ENCODE assay signal across 9 cellular contexts in genomic region chr14:106845286-106846087, GRCh38.
DNase-seq lines count a peak whose midpoint lies in the region; ATAC-seq and TF ChIP-seq lines count a peak whose summit lies in the region.
"Had no signal": no experiment of that assay in that cellular context is flagged by ENCODE, and none has a peak within 500 bp of the region (broad histone marks: within the 10 kb centered on the region; RNA-seq: fewer than 3 reads in every experiment).

No MANE protein-coding gene starts in this region.

- peak overlapping the region; percentile 88 for H3K27ac Mint-ChIP-seq in activated T-cell treated with anti-CD3 and anti-CD28 coated beads, Interleukin-2, amount 50 U/mL, for 24 hours

- H3K27ac ChIP-seq in liver (ENCODE audit: low read depth in 1 of 2, low read length in 2 of 2) (peak overlapping the region; percentile 91 to 96), tibial artery (no peak overlapping the region)

- H3K27me3 Mint-ChIP-seq in activated T-cell treated with anti-CD3 and anti-CD28 coated beads, Interleukin-2, amount 50 U/mL, for 24 hours, result no peaks in the 10 kb centered on the region

- H3K4me3 ChIP-seq in liver (ENCODE audit: low read depth in 1 of 3, low read length in 3 of 3) (peak overlapping the region; percentile 41 to 59 (median 51)), tibial artery (peak overlapping the region; percentile 39 to 45)

- H3K4me1 ChIP-seq in liver (ENCODE audit: control insufficient read depth in 4 of 4, insufficient read depth in 4 of 4, low read length in 3 of 4), result peaks cover 0 to 24% (median 13%) of the 10 kb centered on the region in 4 donors
- H3K4me1 ChIP-seq in tibial artery, result peaks cover 0 to 2% (median 0%) of the 10 kb centered on the region in 4 donors

- TF ChIP-seq CTCF in liver (IDR thresholded peaks at IDR 0.05; ENCODE audit: low read depth, low read length, missing input control) (no peak), tibial artery (IDR thresholded peaks at IDR 0.05) (no peak)

- H3K9me3 Mint-ChIP-seq in activated T-cell treated with anti-CD3 and anti-CD28 coated beads, Interleukin-2, amount 50 U/mL, for 24 hours, result no peaks in the 10 kb centered on the region

- no peaks in the 10 kb centered on the region for H3K9me3 ChIP-seq in liver (ENCODE audit: control insufficient read depth in 4 of 4, low read length in 3 of 4)
- no peaks in the 10 kb centered on the region for H3K9me3 ChIP-seq in tibial artery

- H3K4me1 Mint-ChIP-seq in activated T-cell treated with anti-CD3 and anti-CD28 coated beads, Interleukin-2, amount 50 U/mL, for 24 hours (ENCODE audit: low read depth), result peaks cover 47% of the 10 kb centered on the region

- peaks cover 6% of the 10 kb centered on the region for H3K36me3 Mint-ChIP-seq in activated T-cell treated with anti-CD3 and anti-CD28 coated beads, Interleukin-2, amount 50 U/mL, for 24 hours (ENCODE audit: low read depth)

- WGBS in liver, result 46% methylated on average over 17 of the region's 17 CpGs

- ATAC-seq in GM21528 (IDR thresholded peaks at IDR 0.05; ENCODE audit: low FRiP score, unreplicated experiment), result peak; percentile 40

- peak; percentile 60 for DNase-seq in Daoy (ENCODE audit: low read depth)
- peak; percentile 63 for DNase-seq in NCI-H2107 (lab: John Stamatoyannopoulos, UW)
- peak; percentile 66 for DNase-seq in activated T-cell treated with anti-CD3 and anti-CD28 coated beads, Interleukin-2, amount 50 U/mL, for 24 hours
- no peak for DNase-seq in tibial artery
- no peak for DNase-seq in NCI-H2227 (lab: John Stamatoyannopoulos, UW; ENCODE audit: unreplicated experiment)
- no peak for DNase-seq in midbrain (lab: John Stamatoyannopoulos, UW)
- DNase-seq: IMR-90 had no signal

- no peak for TF ChIP-seq RAD21 in liver (IDR thresholded peaks at IDR 0.05)

- H3K27me3 ChIP-seq in liver (ENCODE audit: control insufficient read depth in 4 of 4, insufficient read depth in 4 of 4, low read length in 3 of 4) (no peaks in the 10 kb centered on the region), tibial artery (peaks cover 0 to 8% of the 10 kb centered on the region in 2 donors)

- intact Hi-C loops in tibial artery (cut with DNase I; ENCODE audit: low total_unique reads), result no loop called here

- H3K36me3 ChIP-seq in liver (ENCODE audit: control insufficient read depth in 4 of 4, insufficient read depth in 3 of 4, low read depth in 1 of 4, low read length in 3 of 4) (no peaks in the 10 kb centered on the region), tibial artery (no peaks in the 10 kb centered on the region)

- H3K4me3 Mint-ChIP-seq in activated T-cell treated with anti-CD3 and anti-CD28 coated beads, Interleukin-2, amount 50 U/mL, for 24 hours, result peak overlapping the region; percentile 83

- H3K9ac ChIP-seq in liver (ENCODE audit: low read depth in 1 of 2, low read length in 2 of 2), result peak overlapping the region; percentile 45 to 50

TF ChIP-seq in liver, 16 proteins besides CTCF, POLR2A, EP300 and RAD21:
- TF ChIP-seq SP1 (IDR thresholded peaks at IDR 0.05) (peak; percentile 27), HNF4A (conservative IDR thresholded peaks at IDR 0.05) (no peak)

Comparison
In these comparisons a context has a peak if more than half of its experiments do, and no peak if none do; other contexts are left out.
1. DNase-seq: peak in Daoy (single experiment), NCI-H2107 (single experiment) and activated T-cell treated with anti-CD3 and anti-CD28 coated beads, Interleukin-2, amount 50 U/mL, for 24 hours (single experiment); none in tibial artery (0 of 2), NCI-H2227 (single experiment) and midbrain (single experiment).
2. H3K27ac ChIP-seq: peak in liver (2 of 2); none in tibial artery (0 of 2).